In genomic region chr2:210022824-210023223, GRCh38 we compare ENCODE assay signal across 17 cellular contexts. TPM values are rescaled to one million over a fixed set of nuclear protein-coding genes. Genes with fewer than 3 reads are reported as not detected.
A peak's percentile ranks its signal among the peaks of the same experiment; 100 is the strongest.
DNase-seq lines count a peak whose midpoint lies in the region; ATAC-seq and TF ChIP-seq lines count a peak whose summit lies in the region.
"Had no signal": no experiment of that assay in that cellular context is flagged by ENCODE, and none has a peak within 500 bp of the region (broad histone marks: within the 10 kb centered on the region; RNA-seq: fewer than 3 reads in every experiment).

No MANE protein-coding gene starts in this region.

- no peak for DNase-seq in cardiac muscle cell (ENCODE audit: low read depth in 1 of 2, low spot score in 1 of 2)
- no peak for DNase-seq in cardiac septum (ENCODE audit: low spot score)
- DNase-seq in central memory CD8-positive, alpha-beta T cell (ENCODE audit: low spot score in 2 of 2), result no peak
- no peak for DNase-seq in left lobe of liver (ENCODE audit: low spot score)
- DNase-seq in NCI-H2081 treated with DMSO at 0.1 percent for 48 hours (lab: John Stamatoyannopoulos, UW), result no peak
- no peak for DNase-seq in AG08395 (ENCODE audit: low spot score)
- no peak for DNase-seq in NCI-H187 treated with DMSO at 0.1 percent for 48 hours (lab: John Stamatoyannopoulos, UW)
- DNase-seq: CD8-positive, alpha-beta memory T cell; COR-L47; DMS 273 treated with DMSO at 0.1 percent for 48 hours; DMS53; DND-41; EL; H9 had no signal

- no peak overlapping the region for H3K4me3 Mint-ChIP-seq in central memory CD8-positive, alpha-beta T cell
- H3K4me3 Mint-ChIP-seq: CD8-positive, alpha-beta memory T cell; H9; IgD-negative memory B cell had no signal

- H3K4me1 Mint-ChIP-seq in central memory CD8-positive, alpha-beta T cell, result peaks cover 14% of the 10 kb centered on the region
- H3K4me1 Mint-ChIP-seq: H9, IgD-negative memory B cell had no signal

- H3K27ac Mint-ChIP-seq in central memory CD8-positive, alpha-beta T cell (ENCODE audit: low read depth), result peak overlapping the region; percentile 78
- H3K27ac Mint-ChIP-seq: H9, IgD-negative memory B cell had no signal

- TF ChIP-seq CTCF in cardiac muscle cell (IDR thresholded peaks at IDR 0.05; ENCODE audit: low read depth, low read length), result no peak

- H3K36me3 ChIP-seq in cardiac muscle cell, result peaks cover 59% of the 10 kb centered on the region

- ATAC-seq in central memory CD8-positive, alpha-beta T cell (replicated peaks; ENCODE audit: extremely low read depth, poor library complexity, severe bottlenecking), result no peak
- ATAC-seq in left lobe of liver, result peak; percentile 54
- ATAC-seq: GM12878 had no signal

- peaks cover 35% of the 10 kb centered on the region for H3K36me3 Mint-ChIP-seq in central memory CD8-positive, alpha-beta T cell (ENCODE audit: insufficient read depth)

- intact Hi-C loops in cardiac septum (cut with DNase I), result no loop called here

- no peak overlapping the region for H3K4me3 ChIP-seq in cardiac muscle cell
- H3K4me3 ChIP-seq: BLaER1, GM12878 had no signal

- no peaks in the 10 kb centered on the region for H3K9me3 Mint-ChIP-seq in central memory CD8-positive, alpha-beta T cell
- H3K9me3 Mint-ChIP-seq: CD8-positive, alpha-beta memory T cell; H9; IgD-negative memory B cell had no signal

- H3K9me3 ChIP-seq in cardiac muscle cell (ENCODE audit: low read depth), result no peaks in the 10 kb centered on the region
- H3K9me3 ChIP-seq: BLaER1 had no signal

- peak overlapping the region; percentile 30 for H3K27ac ChIP-seq in cardiac muscle cell
- H3K27ac ChIP-seq: BLaER1 had no signal

- H3K4me1 ChIP-seq in cardiac muscle cell (ENCODE audit: low read depth), result peaks cover 22% of the 10 kb centered on the region

- no peaks in the 10 kb centered on the region for H3K27me3 Mint-ChIP-seq in central memory CD8-positive, alpha-beta T cell
- H3K27me3 Mint-ChIP-seq: CD8-positive, alpha-beta memory T cell; IgD-negative memory B cell had no signal

- no peaks in the 10 kb centered on the region for H3K27me3 ChIP-seq in cardiac muscle cell
- H3K27me3 ChIP-seq: BLaER1 had no signal

RNA-seq across cellular contexts. Expression of gene RPE, which starts 20.4 kb away (rescaled TPM):
- total RNA-seq in cardiac muscle cell, result 57.4 and 63.1 TPM in 2 replicates
- polyA plus RNA-seq in cardiac muscle cell, result 35.7 and 39.3 TPM in 2 replicates
- 20.2 TPM for total RNA-seq in cardiac septum
- total RNA-seq in left lobe of liver, result 20.8 TPM
